20 cellular contexts compared by ENCODE assay signal in the genomic region with DNA sequence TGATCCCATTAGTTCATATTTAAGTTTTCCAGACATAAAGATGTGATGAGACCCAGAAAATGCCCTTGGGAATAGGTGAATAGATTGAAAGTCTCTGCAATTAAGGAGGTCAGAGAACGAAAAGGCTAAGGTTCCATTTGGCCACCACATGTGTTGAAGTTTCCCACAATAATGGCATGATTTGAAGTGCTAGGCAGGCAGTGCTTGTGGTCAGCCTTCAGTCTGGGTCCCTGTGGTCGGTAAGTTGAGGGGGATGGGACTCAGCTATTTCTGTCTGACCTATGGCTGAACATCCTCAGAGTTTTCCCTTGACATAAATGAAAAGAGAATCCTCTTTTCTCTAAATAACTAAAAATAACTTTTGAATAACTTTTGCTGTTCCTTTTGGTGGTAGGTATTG.
"Had no signal": no experiment of that assay in that cellular context is flagged by ENCODE, and none has a peak within 500 bp of the region (broad histone marks: within the 10 kb centered on the region; RNA-seq: fewer than 3 reads in every experiment).

No MANE protein-coding gene starts in this region.

- H3K4me3 ChIP-seq: hepatocyte, lung, neural progenitor cell, pancreas, smooth muscle cell, suprapubic skin, thyroid gland had no signal

- H3K4me2 ChIP-seq: hepatocyte, neural progenitor cell, smooth muscle cell had no signal

- H3K36me3 ChIP-seq: neural progenitor cell, pancreas, suprapubic skin, thyroid gland had no signal

- H3K27me3 ChIP-seq: foreskin keratinocyte, hepatocyte, neural progenitor cell, pancreas, suprapubic skin, thyroid gland had no signal

- H3K9ac ChIP-seq: neural progenitor cell had no signal

- H3K27ac Mint-ChIP-seq: naive thymus-derived CD8-positive, alpha-beta T cell; neural progenitor cell; progenitor cell of endocrine pancreas; type B pancreatic cell had no signal

- H3K36me3 Mint-ChIP-seq: naive thymus-derived CD8-positive, alpha-beta T cell; neural progenitor cell; type B pancreatic cell had no signal

- H3K9me3 Mint-ChIP-seq: naive thymus-derived CD8-positive, alpha-beta T cell; neural progenitor cell; type B pancreatic cell had no signal

- H3K4me3 Mint-ChIP-seq: naive thymus-derived CD8-positive, alpha-beta T cell; neural progenitor cell; type B pancreatic cell had no signal

- H3K4me1 ChIP-seq: foreskin keratinocyte had no signal

- DNase-seq: dermis blood vessel endothelial cell; foreskin keratinocyte; head of caudate nucleus; left colon; left ventricle myocardium superior; naive thymus-derived CD8-positive, alpha-beta T cell; nucleus accumbens; pancreas; right cardiac atrium; stimulated activated CD4-positive, alpha-beta T cell treated with anti-CD3 and anti-CD28 coated beads, Interleukin-2, amount 100 ng/mL, for 48 hours; stimulated activated naive CD8-positive, alpha-beta T cell treated with anti-CD3 and anti-CD28 coated beads, Interleukin-15, Interleukin-2, amounts not matched to agents 100 U/mL and 50 U/mL, for 24 hours; thyroid gland had no signal

- FAIRE-seq: colon, pancreas had no signal

- H3K27ac ChIP-seq: foreskin keratinocyte, hepatocyte, neural progenitor cell, pancreas, suprapubic skin, thyroid gland had no signal

- ATAC-seq: foreskin keratinocyte; left colon; left ventricle myocardium superior; naive thymus-derived CD8-positive, alpha-beta T cell; stimulated activated naive CD8-positive, alpha-beta T cell treated with anti-CD3 and anti-CD28 coated beads, Interleukin-15, Interleukin-2, amounts not matched to agents 100 U/mL and 50 U/mL, for 24 hours had no signal

- H3K27me3 Mint-ChIP-seq: progenitor cell of endocrine pancreas, type B pancreatic cell had no signal

- H3K9me3 ChIP-seq: pancreas, suprapubic skin, thyroid gland had no signal

- H2AFZ ChIP-seq: hepatocyte, neural progenitor cell had no signal
